ENCODE assay signal across 1 cellular context in the genomic region with DNA sequence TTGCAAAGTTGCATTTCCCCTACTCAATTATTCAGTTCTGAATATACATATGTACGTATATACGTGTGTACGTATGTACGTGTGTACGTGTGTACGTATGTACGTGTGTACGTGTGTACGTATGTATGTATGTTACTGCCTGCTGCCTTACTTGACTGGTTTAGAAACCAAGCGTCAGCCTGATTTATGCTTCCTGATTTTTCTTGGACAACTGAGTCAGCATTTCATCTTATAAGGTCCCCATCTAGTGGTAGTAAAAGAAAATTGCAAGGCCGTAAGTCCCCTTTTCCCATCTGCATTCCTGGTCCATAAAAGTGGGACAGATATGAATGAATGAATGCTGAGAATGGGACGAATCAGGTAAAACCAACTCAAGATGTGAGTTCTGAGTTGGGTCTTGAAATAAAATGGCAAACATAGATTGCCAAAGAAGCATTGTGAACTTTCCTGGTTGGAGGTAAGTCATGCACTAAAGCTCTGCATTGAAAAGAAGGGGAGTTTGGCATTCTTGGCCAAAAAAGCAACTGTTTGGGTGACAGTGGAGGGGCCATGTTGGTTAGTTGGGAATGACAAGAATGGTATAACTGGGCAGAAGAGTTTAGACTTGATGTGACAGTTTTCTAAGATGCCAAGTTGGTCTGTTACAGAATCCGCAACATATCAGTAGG.
TF ChIP-seq lines count a peak whose summit lies in the region.

No MANE protein-coding gene starts in this region.

TF ChIP-seq in HepG2, 621 proteins besides CTCF, POLR2A, EP300 and RAD21 (continued from another document):
- TF ChIP-seq, protein P1, sequence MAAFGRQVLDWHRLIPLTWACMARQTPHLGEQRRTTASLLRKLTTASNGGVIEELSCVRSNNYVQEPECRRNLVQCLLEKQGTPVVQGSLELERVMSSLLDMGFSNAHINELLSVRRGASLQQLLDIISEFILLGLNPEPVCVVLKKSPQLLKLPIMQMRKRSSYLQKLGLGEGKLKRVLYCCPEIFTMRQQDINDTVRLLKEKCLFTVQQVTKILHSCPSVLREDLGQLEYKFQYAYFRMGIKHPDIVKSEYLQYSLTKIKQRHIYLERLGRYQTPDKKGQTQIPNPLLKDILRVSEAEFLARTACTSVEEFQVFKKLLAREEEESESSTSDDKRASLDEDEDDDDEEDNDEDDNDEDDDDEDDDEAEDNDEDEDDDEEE (CRISPR knock-in tag; IDR thresholded peaks at IDR 0.05) = no peak
- no peak for TF ChIP-seq ZNF543 (CRISPR knock-in tag; IDR thresholded peaks at IDR 0.05)
- TF ChIP-seq ZNF431 (CRISPR knock-in tag; IDR thresholded peaks at IDR 0.05; ENCODE audit: borderline replicate concordance, low read depth) = no peak
- TF ChIP-seq TBX2 (CRISPR knock-in tag; IDR thresholded peaks at IDR 0.05; ENCODE audit: borderline replicate concordance) = no peak
- TF ChIP-seq, protein P2, sequence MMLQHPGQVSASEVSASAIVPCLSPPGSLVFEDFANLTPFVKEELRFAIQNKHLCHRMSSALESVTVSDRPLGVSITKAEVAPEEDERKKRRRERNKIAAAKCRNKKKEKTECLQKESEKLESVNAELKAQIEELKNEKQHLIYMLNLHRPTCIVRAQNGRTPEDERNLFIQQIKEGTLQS (CRISPR knock-in tag; IDR thresholded peaks at IDR 0.05) = no peak
- no peak for TF ChIP-seq ZBTB7B (CRISPR knock-in tag; IDR thresholded peaks at IDR 0.05)
- TF ChIP-seq, protein P3, sequence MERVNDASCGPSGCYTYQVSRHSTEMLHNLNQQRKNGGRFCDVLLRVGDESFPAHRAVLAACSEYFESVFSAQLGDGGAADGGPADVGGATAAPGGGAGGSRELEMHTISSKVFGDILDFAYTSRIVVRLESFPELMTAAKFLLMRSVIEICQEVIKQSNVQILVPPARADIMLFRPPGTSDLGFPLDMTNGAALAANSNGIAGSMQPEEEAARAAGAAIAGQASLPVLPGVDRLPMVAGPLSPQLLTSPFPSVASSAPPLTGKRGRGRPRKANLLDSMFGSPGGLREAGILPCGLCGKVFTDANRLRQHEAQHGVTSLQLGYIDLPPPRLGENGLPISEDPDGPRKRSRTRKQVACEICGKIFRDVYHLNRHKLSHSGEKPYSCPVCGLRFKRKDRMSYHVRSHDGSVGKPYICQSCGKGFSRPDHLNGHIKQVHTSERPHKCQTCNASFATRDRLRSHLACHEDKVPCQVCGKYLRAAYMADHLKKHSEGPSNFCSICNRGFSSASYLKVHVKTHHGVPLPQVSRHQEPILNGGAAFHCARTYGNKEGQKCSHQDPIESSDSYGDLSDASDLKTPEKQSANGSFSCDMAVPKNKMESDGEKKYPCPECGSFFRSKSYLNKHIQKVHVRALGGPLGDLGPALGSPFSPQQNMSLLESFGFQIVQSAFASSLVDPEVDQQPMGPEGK (CRISPR knock-in tag; IDR thresholded peaks at IDR 0.05) = no peak
- TF ChIP-seq, protein P4, sequence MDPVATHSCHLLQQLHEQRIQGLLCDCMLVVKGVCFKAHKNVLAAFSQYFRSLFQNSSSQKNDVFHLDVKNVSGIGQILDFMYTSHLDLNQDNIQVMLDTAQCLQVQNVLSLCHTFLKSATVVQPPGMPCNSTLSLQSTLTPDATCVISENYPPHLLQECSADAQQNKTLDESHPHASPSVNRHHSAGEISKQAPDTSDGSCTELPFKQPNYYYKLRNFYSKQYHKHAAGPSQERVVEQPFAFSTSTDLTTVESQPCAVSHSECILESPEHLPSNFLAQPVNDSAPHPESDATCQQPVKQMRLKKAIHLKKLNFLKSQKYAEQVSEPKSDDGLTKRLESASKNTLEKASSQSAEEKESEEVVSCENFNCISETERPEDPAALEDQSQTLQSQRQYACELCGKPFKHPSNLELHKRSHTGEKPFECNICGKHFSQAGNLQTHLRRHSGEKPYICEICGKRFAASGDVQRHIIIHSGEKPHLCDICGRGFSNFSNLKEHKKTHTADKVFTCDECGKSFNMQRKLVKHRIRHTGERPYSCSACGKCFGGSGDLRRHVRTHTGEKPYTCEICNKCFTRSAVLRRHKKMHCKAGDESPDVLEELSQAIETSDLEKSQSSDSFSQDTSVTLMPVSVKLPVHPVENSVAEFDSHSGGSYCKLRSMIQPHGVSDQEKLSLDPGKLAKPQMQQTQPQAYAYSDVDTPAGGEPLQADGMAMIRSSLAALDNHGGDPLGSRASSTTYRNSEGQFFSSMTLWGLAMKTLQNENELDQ (CRISPR knock-in tag; IDR thresholded peaks at IDR 0.05; ENCODE audit: borderline replicate concordance) = no peak
- peak; percentile 60 for TF ChIP-seq SMC3 (IDR thresholded peaks at IDR 0.05; ENCODE audit: low read length)
